Comparison of ENCODE assay signal across 8 cellular contexts in the genomic region with DNA sequence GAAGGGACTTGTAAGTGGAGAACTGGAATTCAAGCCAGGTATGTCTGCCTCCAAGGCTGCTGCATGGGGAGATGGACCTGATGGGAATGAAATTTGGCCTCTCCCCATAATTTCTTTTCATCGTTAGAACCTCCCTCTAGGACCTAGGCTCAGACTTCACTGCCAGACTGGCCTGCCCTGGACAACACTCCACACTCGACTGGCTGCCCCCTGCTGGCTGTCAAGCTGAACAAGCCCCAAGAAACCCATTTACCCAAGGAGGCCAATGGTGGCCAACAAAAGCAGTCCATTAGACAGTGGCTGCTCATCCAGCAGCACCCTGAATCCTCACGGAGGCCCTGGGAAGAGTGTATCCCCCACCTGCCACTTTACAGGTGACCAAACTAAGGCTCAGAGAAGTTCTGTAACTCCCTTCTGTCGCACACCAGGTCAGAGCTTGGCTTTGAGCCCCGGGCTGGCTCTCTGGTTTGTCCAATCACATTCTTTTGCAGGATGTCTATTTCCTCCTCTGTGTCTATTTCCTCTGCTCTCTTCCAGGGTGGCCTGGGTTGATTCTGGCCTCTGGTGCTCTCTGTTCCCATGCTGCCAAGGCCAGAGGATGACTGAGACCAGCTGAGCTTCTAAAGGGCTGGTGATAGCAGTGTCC. TPM values are rescaled to one million over a fixed set of nuclear protein-coding genes. Genes with fewer than 3 reads are reported as not detected.
DNase-seq lines count a peak whose midpoint lies in the region; ATAC-seq and TF ChIP-seq lines count a peak whose summit lies in the region.
"Had no signal": no experiment of that assay in that cellular context is flagged by ENCODE, and none has a peak within 500 bp of the region (broad histone marks: within the 10 kb centered on the region; RNA-seq: fewer than 3 reads in every experiment).

No MANE protein-coding gene starts in this region.

- no peak for ATAC-seq in GM19395 (IDR thresholded peaks at IDR 0.05; ENCODE audit: unreplicated experiment)
- no peak for ATAC-seq in HG03159 (IDR thresholded peaks at IDR 0.05; ENCODE audit: unreplicated experiment)

- H3K9me3 Mint-ChIP-seq in activated naive CD4-positive, alpha-beta T cell treated with anti-CD3 and anti-CD28 coated beads, Interleukin-2, amount 10 ng/mL, durations not matched to agents 7 days and 5 days = no peaks in the 10 kb centered on the region

- H3K4me3 Mint-ChIP-seq in activated naive CD4-positive, alpha-beta T cell treated with anti-CD3 and anti-CD28 coated beads, Interleukin-2, amount 10 ng/mL, durations not matched to agents 7 days and 5 days = no peak overlapping the region

- no peaks in the 10 kb centered on the region for H3K36me3 Mint-ChIP-seq in activated naive CD4-positive, alpha-beta T cell treated with anti-CD3 and anti-CD28 coated beads, Interleukin-2, amount 10 ng/mL, durations not matched to agents 7 days and 5 days

- peaks cover 34% of the 10 kb centered on the region for H3K27me3 Mint-ChIP-seq in activated naive CD4-positive, alpha-beta T cell treated with anti-CD3 and anti-CD28 coated beads, Interleukin-2, amount 10 ng/mL, durations not matched to agents 7 days and 5 days

- H3K27ac Mint-ChIP-seq in activated naive CD4-positive, alpha-beta T cell treated with anti-CD3 and anti-CD28 coated beads, Interleukin-2, amount 10 ng/mL, durations not matched to agents 7 days and 5 days = no peak overlapping the region

- TF ChIP-seq CTCF in GM20000 (IDR thresholded peaks at IDR 0.05; ENCODE audit: extremely low read depth, missing control alignments) = peak; percentile 86

- CTCF ChIA-PET in activated naive CD4-positive, alpha-beta T cell treated with anti-CD3 and anti-CD28 coated beads, Interleukin-2, amount 10 ng/mL, durations not matched to agents 7 days and 5 days (lab: Charles Lee) = interaction anchor here (0.5 to 2.1 kb wide), 5 partner anchors 49 to 149 kb away, joined by 4 to 16 read pairs (median 4); no protein-coding TSS in a partner anchor

- H3K4me1 Mint-ChIP-seq in activated naive CD4-positive, alpha-beta T cell treated with anti-CD3 and anti-CD28 coated beads, Interleukin-2, amount 10 ng/mL, durations not matched to agents 7 days and 5 days = no peaks in the 10 kb centered on the region

- DNase-seq in GM20000 (ENCODE audit: low spot score) (peak; percentile 82), RPMI7951 (ENCODE audit: low read depth) (peak; percentile 61), islet precursor cell (peak; percentile 69)
- DNase-seq in activated naive CD4-positive, alpha-beta T cell treated with anti-CD3 and anti-CD28 coated beads, Interleukin-2, amount 10 ng/mL, durations not matched to agents 7 days and 5 days = peak; percentile 68
- DNase-seq in stimulated activated CD8-positive, alpha-beta memory T cell treated with anti-CD3 and anti-CD28 coated beads, Interleukin-15, amount 100 ng/mL, for 1 hour (ENCODE audit: low read depth) = peak; percentile 14

RNA-seq across cellular contexts. Expression of a gene that starts 3.8 kb away (rescaled TPM):
- not detected in 2 replicates for total RNA-seq in RPMI7951 (2014; rRNA removed; shearing (Covaris generic))
- total RNA-seq: activated CD8-positive, alpha-beta memory T cell treated with anti-CD3 and anti-CD28 coated beads for 36 hours had no signal

RNA-seq across cellular contexts. Expression of a gene that starts 11.6 kb away (rescaled TPM):
- total RNA-seq in RPMI7951 (2014; rRNA removed; shearing (Covaris generic)) = 7.9 and 13.2 TPM in 2 replicates

Comparison
In these comparisons a context has a peak if more than half of its experiments do, and no peak if none do; other contexts are left out.
1. DNase-seq: peak in every context shown above with its lines; median percentile 82 in GM20000; 69 in islet precursor cell; 68 in activated naive CD4-positive, alpha-beta T cell treated with anti-CD3 and anti-CD28 coated beads, Interleukin-2, amount 10 ng/mL, durations not matched to agents 7 days and 5 days; 61 in RPMI7951; 14 in stimulated activated CD8-positive, alpha-beta memory T cell treated with anti-CD3 and anti-CD28 coated beads, Interleukin-15, amount 100 ng/mL, for 1 hour.